24 cellular contexts compared by ENCODE assay signal in the genomic region with DNA sequence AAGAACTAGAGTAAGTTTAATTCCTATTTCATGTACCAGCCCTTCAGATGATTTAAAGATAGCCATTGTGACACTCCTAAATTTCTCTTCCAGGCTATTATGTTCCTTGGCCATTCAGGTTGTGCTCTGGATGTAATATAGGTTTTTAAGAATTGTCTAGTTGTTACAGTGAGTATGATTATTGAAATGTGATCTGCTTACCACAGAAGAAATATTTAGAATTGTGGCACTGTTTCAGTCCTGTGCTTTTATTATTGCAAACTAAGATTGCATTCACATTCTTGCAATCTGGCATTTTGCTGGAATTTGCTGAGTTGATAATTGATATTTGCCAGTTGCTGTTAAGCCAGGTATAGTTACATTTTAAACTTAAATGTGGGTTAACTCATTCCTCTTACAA.
"Had no signal": no experiment of that assay in that cellular context is flagged by ENCODE, and none has a peak within 500 bp of the region (broad histone marks: within the 10 kb centered on the region; RNA-seq: fewer than 3 reads in every experiment).

No MANE protein-coding gene starts in this region.

- FAIRE-seq: frontal cortex had no signal

- H3K36me3 ChIP-seq: brain microvascular endothelial cell, vagina had no signal

- H3K27me3 ChIP-seq: brain microvascular endothelial cell, spleen, testis, vagina had no signal

- H3K4me3 ChIP-seq: spleen, testis, vagina had no signal

- H3K27ac ChIP-seq: brain microvascular endothelial cell, spleen, testis, vagina had no signal

- H3K9me3 ChIP-seq: spleen, testis, vagina had no signal

- ATAC-seq: activated CD4-positive, alpha-beta T cell treated with anti-CD3 and anti-CD28 coated beads for 36 hours; left cardiac atrium; sciatic nerve had no signal

- DNase-seq: activated B cell treated with CpG ODN at 0.5 μM for 24 hours; activated CD4-positive, alpha-beta memory T cell treated with anti-CD3 and anti-CD28 coated beads for 36 hours; activated CD4-positive, alpha-beta T cell treated with anti-CD3 and anti-CD28 coated beads for 36 hours; activated naive CD4-positive, alpha-beta T cell treated with anti-CD3 and anti-CD28 coated beads for 36 hours; activated naive CD8-positive, alpha-beta T cell treated with anti-CD3 and anti-CD28 coated beads, Interleukin-2, amount 10 ng/mL, durations not matched to agents 7 days and 5 days; activated T-cell treated with anti-CD3 and anti-CD28 coated beads, Interleukin-2, amount 50 U/mL, for 48 hours; brain microvascular endothelial cell; caudate nucleus; dermis blood vessel endothelial cell; effector CD8-positive, alpha-beta T cell; erythroblast; glutamatergic neuron; hypothalamus; left cardiac atrium; mesendoderm; naive B cell; occipital lobe; spleen; stimulated activated CD4-positive, alpha-beta T cell treated with anti-CD3 and anti-CD28 coated beads, Interleukin-4, amount 100 ng/mL, for 1 hour; stimulated activated naive CD4-positive, alpha-beta T cell; testis had no signal

- H3K4me1 ChIP-seq: spleen, testis, vagina had no signal
